8 cellular contexts compared by ENCODE assay signal in the genomic region with DNA sequence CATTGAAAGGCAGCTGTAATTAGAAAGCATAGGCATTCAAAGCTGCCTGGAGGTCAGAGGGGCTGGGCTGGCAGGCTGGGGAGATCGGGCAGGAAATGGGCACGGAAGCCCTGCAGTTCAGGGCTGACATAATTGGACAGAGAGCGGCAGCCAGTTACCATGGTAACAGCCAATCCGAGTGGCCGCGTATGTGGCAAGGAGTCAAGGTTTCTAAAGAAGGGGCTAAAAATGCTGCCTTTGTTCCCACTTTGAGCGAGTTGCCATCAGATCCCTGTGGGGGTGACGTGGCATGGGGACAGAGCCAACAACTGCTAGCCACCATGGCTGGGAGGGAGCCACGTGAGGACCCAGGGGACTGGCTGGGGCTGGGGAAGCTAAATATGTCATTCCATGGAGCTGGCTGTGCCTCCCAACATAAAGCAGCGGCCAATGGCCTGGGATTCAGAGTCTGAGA. TPM values are rescaled to one million over a fixed set of nuclear protein-coding genes. Genes with fewer than 3 reads are reported as not detected.
DNase-seq lines count a peak whose midpoint lies in the region; ATAC-seq lines count a peak whose summit lies in the region.

No MANE protein-coding gene starts in this region.

- H3K18ac ChIP-seq in trophoblast cell (ENCODE audit: low read length), result no peak overlapping the region

- H3K79me2 ChIP-seq in trophoblast cell (ENCODE audit: control insufficient read depth, insufficient read depth, low read length, poor library complexity), result no peaks in the 10 kb centered on the region

- peak overlapping the region; percentile 2 for H3K4me2 ChIP-seq in trophoblast cell (ENCODE audit: low read length)

- no peak overlapping the region for H4K91ac ChIP-seq in trophoblast cell (ENCODE audit: low read depth, low read length)

- H3K4me3 ChIP-seq in trophoblast cell (ENCODE audit: low read depth, low read length), result no peak overlapping the region

- no peak overlapping the region for H4K8ac ChIP-seq in trophoblast cell (ENCODE audit: low read depth, low read length)

- no peak overlapping the region for H4K12ac ChIP-seq in trophoblast cell (ENCODE audit: low read depth, low read length)

- no peak overlapping the region for H3K9ac ChIP-seq in trophoblast cell (ENCODE audit: low read length)

- H2BK5ac ChIP-seq in trophoblast cell (ENCODE audit: low read depth, low read length, poor library complexity), result no peak overlapping the region

- no peaks in the 10 kb centered on the region for H3K9me3 ChIP-seq in trophoblast cell (ENCODE audit: insufficient read depth, low read depth, low read length)

- H2BK120ac ChIP-seq in trophoblast cell (ENCODE audit: insufficient read depth, low read length, poor library complexity), result no peak overlapping the region

- H3K4me1 ChIP-seq in trophoblast cell (ENCODE audit: control insufficient read depth in 1 of 2, insufficient read depth in 2 of 2, low read length in 2 of 2), result peaks cover 0 to 6% of the 10 kb centered on the region in 2 experiments

- H3K4ac ChIP-seq in trophoblast cell (ENCODE audit: low read depth, low read length), result no peak overlapping the region

- no peak overlapping the region for H3K27ac ChIP-seq in trophoblast cell (ENCODE audit: low read depth, low read length)

- no CpG with 5 or more reads among the region's 10 CpGs for WGBS in trophoblast cell (ENCODE audit: extremely low coverage, insufficient coverage, insufficient read length)

- H3K27me3 ChIP-seq in trophoblast cell (ENCODE audit: insufficient read depth, low read length), result no peaks in the 10 kb centered on the region

- no peak overlapping the region for H3K23ac ChIP-seq in trophoblast cell (ENCODE audit: low read length)

- DNase-seq in GM03348 (ENCODE audit: low spot score) (peak; percentile 85), NCI-H524 (lab: John Stamatoyannopoulos, UW) (peak; percentile 63 to 78), cardiac septum (ENCODE audit: low spot score) (peak; percentile 84), trophoblast cell (no peak), SW480 (ENCODE audit: low spot score) (no peak), NK-92 (lab: John Stamatoyannopoulos, UW; ENCODE audit: unreplicated experiment) (no peak)
- peak; percentile 29 for DNase-seq in activated naive CD4-positive, alpha-beta T cell treated with anti-CD3 and anti-CD28 coated beads, Interleukin-2, amount 50 U/mL, for 16 hours

- H2AFZ ChIP-seq in trophoblast cell (ENCODE audit: insufficient read depth, low read length, poor library complexity), result no peak overlapping the region

- no peaks in the 10 kb centered on the region for H3K36me3 ChIP-seq in trophoblast cell (ENCODE audit: control insufficient read depth in 1 of 2, insufficient read depth in 2 of 2, low read length in 2 of 2)

- intact Hi-C loops in cardiac septum (cut with DNase I), result loop anchor here (5.0 kb wide), 1 partner anchor 52 kb away; a partner anchor contains a TSS

- H2BK12ac ChIP-seq in trophoblast cell (ENCODE audit: low read length), result no peak overlapping the region

- H3K79me1 ChIP-seq in trophoblast cell (ENCODE audit: low read length), result no peaks in the 10 kb centered on the region

- no peak overlapping the region for H2AK5ac ChIP-seq in trophoblast cell (ENCODE audit: low read length)

- no peak for ATAC-seq in GM21786 (IDR thresholded peaks at IDR 0.05; ENCODE audit: unreplicated experiment)

- H3K14ac ChIP-seq in trophoblast cell (ENCODE audit: low read length), result no peak overlapping the region

RNA-seq across cellular contexts. Expression of a gene that starts 44.7 kb away (rescaled TPM):
- 58.8 TPM for total RNA-seq in cardiac septum
- polyA plus RNA-seq in trophoblast cell (2013), result 26.2 and 27.0 TPM in 2 replicates

RNA-seq across cellular contexts. Expression of a gene that starts 51.1 kb away (rescaled TPM):
- 17.3 TPM for total RNA-seq in cardiac septum
- polyA plus RNA-seq in trophoblast cell (2013), result 30.3 and 31.0 TPM in 2 replicates

Comparison
In these comparisons a context has a peak if more than half of its experiments do, and no peak if none do; other contexts are left out.
1. DNase-seq: peak in GM03348 (single experiment), NCI-H524 (2 of 2), activated naive CD4-positive, alpha-beta T cell treated with anti-CD3 and anti-CD28 coated beads, Interleukin-2, amount 50 U/mL, for 16 hours (single experiment) and cardiac septum (single experiment); none in trophoblast cell (0 of 2), SW480 (single experiment) and NK-92 (single experiment).